13 cellular contexts compared by ENCODE assay signal in genomic region chr2:170845343-170845742, GRCh38. TPM values are rescaled to one million over a fixed set of nuclear protein-coding genes. Genes with fewer than 3 reads are reported as not detected.
DNase-seq lines count a peak whose midpoint lies in the region; ATAC-seq and TF ChIP-seq lines count a peak whose summit lies in the region.
"Had no signal": no experiment of that assay in that cellular context is flagged by ENCODE, and none has a peak within 500 bp of the region (broad histone marks: within the 10 kb centered on the region; RNA-seq: fewer than 3 reads in every experiment).

No MANE protein-coding gene starts in this region.

- no peaks in the 10 kb centered on the region for H3K79me2 ChIP-seq in SU-DHL-6 (ENCODE audit: insufficient read depth, low read length)
- H3K79me2 ChIP-seq in neural progenitor cell (ENCODE audit: low read depth), result no peaks in the 10 kb centered on the region
- no peaks in the 10 kb centered on the region for H3K79me2 ChIP-seq in hepatocyte

- no peaks in the 10 kb centered on the region for H3K9me2 ChIP-seq in SU-DHL-6 (replicated peaks; ENCODE audit: insufficient read depth, low read length)
- H3K9me2 ChIP-seq in hepatocyte (replicated peaks; ENCODE audit: insufficient read depth), result no peaks in the 10 kb centered on the region

- H2AFZ ChIP-seq in SU-DHL-6 (ENCODE audit: low read depth, low read length, severe bottlenecking) (no peak overlapping the region), neural progenitor cell (replicated peaks) (no peak overlapping the region), hepatocyte (no peak overlapping the region)

- H3K9me3 ChIP-seq in SU-DHL-6 (ENCODE audit: insufficient read depth, low read length), result no peaks in the 10 kb centered on the region
- H3K9me3 ChIP-seq in neural progenitor cell (ENCODE audit: low read depth), result no peaks in the 10 kb centered on the region
- no peaks in the 10 kb centered on the region for H3K9me3 ChIP-seq in hepatocyte (ENCODE audit: low read depth)
- no peaks in the 10 kb centered on the region for H3K9me3 ChIP-seq in aorta (ENCODE audit: control insufficient read depth, low read length)

- H3K4me1 Mint-ChIP-seq in neural progenitor cell, result peaks cover 8% of the 10 kb centered on the region

- H3K9ac ChIP-seq in SU-DHL-6 (ENCODE audit: low read length) (no peak overlapping the region), neural progenitor cell (no peak overlapping the region)

- WGBS in hepatocyte (ENCODE audit: low lambda C conversion rate, missing lambda C conversion rate), result 85% methylated on average over 10 of the region's 10 CpGs
- WGBS in aorta, 2 donors, result 77 to 85% methylated on average over 10 of the region's 10 CpGs

- DNase-seq in activated CD8-positive, alpha-beta memory T cell treated with anti-CD3 and anti-CD28 coated beads, Interleukin-2, amount 50 U/mL, for 48 hours, result peak; percentile 61
- no peak for DNase-seq in activated CD8-positive, alpha-beta memory T cell treated with anti-CD3 and anti-CD28 coated beads for 24 hours
- peak; percentile 27 for DNase-seq in HEK293T (ENCODE audit: extremely low spot score)
- peak; percentile 55 for DNase-seq in neural progenitor cell (ENCODE audit: low spot score)
- no peak for DNase-seq in hepatocyte (ENCODE audit: low spot score)
- DNase-seq in aorta, result no peak
- DNase-seq in sciatic nerve (ENCODE audit: low spot score), result no peak
- DNase-seq: activated CD4-positive, CD25-positive, alpha-beta regulatory T cell; caudate nucleus had no signal

- no peaks in the 10 kb centered on the region for H3K36me3 ChIP-seq in SU-DHL-6 (ENCODE audit: low read length)
- no peaks in the 10 kb centered on the region for H3K36me3 ChIP-seq in neural progenitor cell
- no peaks in the 10 kb centered on the region for H3K36me3 ChIP-seq in hepatocyte (replicated peaks; ENCODE audit: insufficient read depth, low read depth)
- peaks cover 0 to 12% of the 10 kb centered on the region in 2 donors for H3K36me3 ChIP-seq in aorta (ENCODE audit: control insufficient read depth in 1 of 2, insufficient read depth in 2 of 2, low read length in 1 of 2)

- TF ChIP-seq CTCF in SU-DHL-6 (IDR thresholded peaks at IDR 0.05; ENCODE audit: insufficient read depth, low read length, poor library complexity, severe bottlenecking), result peak; percentile 28
- peak; percentile 58 for TF ChIP-seq CTCF in neural progenitor cell (IDR thresholded peaks at IDR 0.05)
- no peak for TF ChIP-seq CTCF in hepatocyte (IDR thresholded peaks at IDR 0.05; ENCODE audit: poor library complexity)

- H3K4me3 ChIP-seq in SU-DHL-6 (ENCODE audit: insufficient read depth, low read length, poor library complexity, severe bottlenecking) (no peak overlapping the region), neural progenitor cell (no peak overlapping the region), hepatocyte (no peak overlapping the region), aorta (ENCODE audit: low read length in 2 of 2) (no peak overlapping the region)

- intact Hi-C loops in aorta (cut with DNase I), result no loop called here
- intact Hi-C loops in sciatic nerve (cut with DNase I), result no loop called here

- H3K27ac Mint-ChIP-seq in neural progenitor cell, result no peak overlapping the region
- H3K27ac Mint-ChIP-seq: stimulated activated naive CD8-positive, alpha-beta T cell treated with anti-CD3 and anti-CD28 coated beads, Interleukin-15, Interleukin-2, amounts not matched to agents 100 ng/mL and 50 ng/mL, for 24 hours had no signal

- H4K20me1 ChIP-seq in SU-DHL-6 (ENCODE audit: low read depth, low read length), result no peaks in the 10 kb centered on the region
- H4K20me1 ChIP-seq in neural progenitor cell (ENCODE audit: low read depth), result no peaks in the 10 kb centered on the region
- no peaks in the 10 kb centered on the region for H4K20me1 ChIP-seq in hepatocyte (ENCODE audit: insufficient read depth, poor library complexity, severe bottlenecking)

- ATAC-seq in aorta (ENCODE audit: low FRiP score) (no peak), sciatic nerve (no peak)
- ATAC-seq: esophagus mucosa had no signal

- H3K27ac ChIP-seq in SU-DHL-6 (ENCODE audit: low read depth, low read length), result no peak overlapping the region
- no peak overlapping the region for H3K27ac ChIP-seq in neural progenitor cell
- H3K27ac ChIP-seq in hepatocyte, result no peak overlapping the region
- H3K27ac ChIP-seq in aorta (ENCODE audit: low read depth in 1 of 2, low read length in 2 of 2), result no peak overlapping the region

- POLR2A ChIA-PET in HEK293T (lab: Yijun Ruan, JAX), result no interaction called here

- no peaks in the 10 kb centered on the region for H3K27me3 Mint-ChIP-seq in neural progenitor cell (ENCODE audit: insufficient read depth, low read depth)

- H3K9me3 Mint-ChIP-seq in neural progenitor cell, result no peaks in the 10 kb centered on the region
- H3K9me3 Mint-ChIP-seq: stimulated activated naive CD8-positive, alpha-beta T cell treated with anti-CD3 and anti-CD28 coated beads, Interleukin-15, Interleukin-2, amounts not matched to agents 100 ng/mL and 50 ng/mL, for 24 hours had no signal

- H3K4me2 ChIP-seq in SU-DHL-6 (ENCODE audit: low read depth, low read length, poor library complexity, severe bottlenecking) (no peak overlapping the region), neural progenitor cell (no peak overlapping the region), hepatocyte (no peak overlapping the region)

- CTCF ChIA-PET in HEK293T (lab: Yijun Ruan, JAX), result interaction anchor here (0.9 kb wide), 1 partner anchor 28 kb away, joined by 3 read pairs; no protein-coding TSS in a partner anchor

- no peak overlapping the region for H3K4me3 Mint-ChIP-seq in neural progenitor cell
- H3K4me3 Mint-ChIP-seq: stimulated activated naive CD8-positive, alpha-beta T cell treated with anti-CD3 and anti-CD28 coated beads, Interleukin-15, Interleukin-2, amounts not matched to agents 100 ng/mL and 50 ng/mL, for 24 hours had no signal

- no peaks in the 10 kb centered on the region for H3F3A ChIP-seq in SU-DHL-6 (ENCODE audit: insufficient read depth)
- no peaks in the 10 kb centered on the region for H3F3A ChIP-seq in neural progenitor cell (ENCODE audit: low read depth)

- H3K4me1 ChIP-seq in neural progenitor cell, result no peaks in the 10 kb centered on the region
- no peaks in the 10 kb centered on the region for H3K4me1 ChIP-seq in hepatocyte (ENCODE audit: insufficient read depth)
- peaks cover 0 to 2% of the 10 kb centered on the region in 2 donors for H3K4me1 ChIP-seq in aorta (ENCODE audit: control insufficient read depth in 1 of 2, insufficient read depth in 2 of 2, low read length in 2 of 2)

- peaks cover 3% of the 10 kb centered on the region for H3K36me3 Mint-ChIP-seq in neural progenitor cell

- H3K27me3 ChIP-seq in SU-DHL-6 (ENCODE audit: low read length), result no peaks in the 10 kb centered on the region
- no peaks in the 10 kb centered on the region for H3K27me3 ChIP-seq in neural progenitor cell
- H3K27me3 ChIP-seq in hepatocyte, result no peaks in the 10 kb centered on the region
- no peaks in the 10 kb centered on the region for H3K27me3 ChIP-seq in aorta (ENCODE audit: control insufficient read depth in 1 of 2, insufficient read depth in 2 of 2, low read length in 1 of 2)

TF ChIP-seq in HEK293T, 16 proteins besides CTCF, POLR2A, EP300 and RAD21:
- TF ChIP-seq ZNF384 (IDR thresholded peaks at IDR 0.05) (no peak), CTBP1 (IDR thresholded peaks at IDR 0.05; ENCODE audit: borderline replicate concordance) (no peak), FOXK2 (IDR thresholded peaks at IDR 0.05) (no peak), LEF1 (IDR thresholded peaks at IDR 0.05; ENCODE audit: borderline replicate concordance) (no peak), NFRKB (IDR thresholded peaks at IDR 0.05) (no peak), TARDBP (IDR thresholded peaks at IDR 0.05) (no peak), L3MBTL2 (conservative IDR thresholded peaks at IDR 0.05) (no peak), HDGF (IDR thresholded peaks at IDR 0.05; ENCODE audit: borderline replicate concordance) (no peak), ELF4 (IDR thresholded peaks at IDR 0.05) (no peak), FOXM1 (IDR thresholded peaks at IDR 0.05; ENCODE audit: borderline replicate concordance) (no peak), SUZ12 (IDR thresholded peaks at IDR 0.05) (no peak), BHLHE40 (IDR thresholded peaks at IDR 0.05; ENCODE audit: borderline replicate concordance) (no peak), SP1 (IDR thresholded peaks at IDR 0.05) (no peak), FOXA1 (IDR thresholded peaks at IDR 0.05) (no peak), ARNT (IDR thresholded peaks at IDR 0.05) (no peak)
- TF ChIP-seq, protein P1, sequence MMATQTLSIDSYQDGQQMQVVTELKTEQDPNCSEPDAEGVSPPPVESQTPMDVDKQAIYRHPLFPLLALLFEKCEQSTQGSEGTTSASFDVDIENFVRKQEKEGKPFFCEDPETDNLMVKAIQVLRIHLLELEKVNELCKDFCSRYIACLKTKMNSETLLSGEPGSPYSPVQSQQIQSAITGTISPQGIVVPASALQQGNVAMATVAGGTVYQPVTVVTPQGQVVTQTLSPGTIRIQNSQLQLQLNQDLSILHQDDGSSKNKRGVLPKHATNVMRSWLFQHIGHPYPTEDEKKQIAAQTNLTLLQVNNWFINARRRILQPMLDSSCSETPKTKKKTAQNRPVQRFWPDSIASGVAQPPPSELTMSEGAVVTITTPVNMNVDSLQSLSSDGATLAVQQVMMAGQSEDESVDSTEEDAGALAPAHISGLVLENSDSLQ (IDR thresholded peaks at IDR 0.05), result no peak

RNA-seq across cellular contexts. Expression of gene GAD1, which starts 28.7 kb away (rescaled TPM):
- 5.2 and 10.7 TPM in 2 replicates for total RNA-seq in neural progenitor cell (ENCODE audit: low replicate concordance)
- 0.08 and 0.50 TPM in 2 replicates for total RNA-seq in hepatocyte
- polyA plus RNA-seq in hepatocyte, result 1.1 TPM in 1 of 2 replicates, not detected in the other
- total RNA-seq in aorta, result 1 to 10 TPM; 6.9 to 7.8 TPM
- 1 to 10 TPM; 1.6 to 2.0 TPM for polyA plus RNA-seq in aorta
- total RNA-seq in sciatic nerve, result 0.36 TPM
- total RNA-seq: posterior vena cava had no signal

Comparison
In these comparisons a context has a peak if more than half of its experiments do, and no peak if none do; other contexts are left out.
1. DNase-seq: peak in activated CD8-positive, alpha-beta memory T cell treated with anti-CD3 and anti-CD28 coated beads, Interleukin-2, amount 50 U/mL, for 48 hours (single experiment), HEK293T (single experiment) and neural progenitor cell (single experiment); none in activated CD8-positive, alpha-beta memory T cell treated with anti-CD3 and anti-CD28 coated beads for 24 hours (single experiment), hepatocyte (single experiment), aorta (0 of 2) and sciatic nerve (single experiment).